22 cellular contexts compared by ENCODE assay signal in the genomic region with DNA sequence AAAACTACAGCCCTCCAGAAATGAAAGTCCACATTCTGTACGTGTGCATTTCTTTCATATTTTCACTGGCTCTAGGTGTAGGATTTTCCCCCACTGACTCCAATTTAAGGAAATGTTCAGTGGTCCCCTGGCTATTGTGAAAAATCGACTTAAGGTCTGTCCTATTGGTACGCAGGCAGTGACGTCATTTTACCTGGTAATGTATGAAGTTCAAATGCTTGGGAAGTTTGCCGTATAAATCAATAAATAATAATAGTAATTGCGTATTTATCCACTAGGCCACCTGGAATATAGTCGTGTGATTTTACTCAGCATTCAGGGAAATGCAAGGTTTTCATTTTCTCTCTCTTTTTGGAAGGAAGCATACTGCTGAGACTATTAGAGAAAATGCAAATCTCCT.
"Had no signal": no experiment of that assay in that cellular context is flagged by ENCODE, and none has a peak within 500 bp of the region (broad histone marks: within the 10 kb centered on the region; RNA-seq: fewer than 3 reads in every experiment).

No MANE protein-coding gene starts in this region.

- FAIRE-seq: astrocyte, colon had no signal

- DNase-seq: activated CD4-positive, alpha-beta memory T cell treated with anti-CD3 and anti-CD28 coated beads, Interleukin-2, amount 10 ng/mL, durations not matched to agents 7 days and 5 days; activated CD4-positive, alpha-beta T cell treated with anti-CD3 and anti-CD28 coated beads for 36 hours; activated CD4-positive, alpha-beta T cell treated with anti-CD3 and anti-CD28 coated beads, Interleukin-2, amount 50 U/mL, for 1 hour; activated gamma-delta T cell; activated naive CD4-positive, alpha-beta T cell treated with anti-CD3 and anti-CD28 coated beads for 36 hours; activated T-cell treated with anti-CD3 and anti-CD28 coated beads for 4 hours; activated T-cell treated with anti-CD3 and anti-CD28 coated beads, Interleukin-2, amount 50 U/mL, for 48 hours; amygdala; cerebellar nuclear complex; Kasumi-1; KBM-7; NCI-H187 treated with DMSO at 0.1 percent for 48 hours; NCI-H2171 treated with DMSO at 0.1 percent for 48 hours; NCI-H226; NCI-H526; OCI-M1; RPMI8226; SK-N-SH; T-helper 1 cell; WERI-Rb-1 had no signal

- H3K36me3 ChIP-seq: WERI-Rb-1 had no signal

- H3K9ac ChIP-seq: SK-N-SH had no signal

- H3K9me3 ChIP-seq: SK-N-SH had no signal

- H3K27ac ChIP-seq: WERI-Rb-1 had no signal
